In genomic region chr5:88883566-88884434, GRCh38 we compare ENCODE assay signal across 1 cellular context.
TF ChIP-seq lines count a peak whose summit lies in the region.

No MANE protein-coding gene starts in this region.

TF ChIP-seq in H1, 55 proteins besides CTCF, POLR2A, EP300 and RAD21 (continued from another document):
- TF ChIP-seq TBP (IDR thresholded peaks at IDR 0.05; ENCODE audit: low read depth, low read length): no peak
- TF ChIP-seq MAX (IDR thresholded peaks at IDR 0.05): peak; percentile 68
- peak; percentile 42; the same call in 1 of the 2 replicates for TF ChIP-seq SUZ12 (IDR thresholded peaks at IDR 0.05; ENCODE audit: low read length)
- no peak for TF ChIP-seq POLR2AphosphoS5 (IDR thresholded peaks at IDR 0.05; ENCODE audit: low read depth, low read length)
- TF ChIP-seq KDM4A (IDR thresholded peaks at IDR 0.05; ENCODE audit: low read depth, low read length, severe bottlenecking): peak; percentile 76
- peak in 1 of 2 experiments; percentile 25; a peak in 1 of 4 replicates for TF ChIP-seq HDAC2 (IDR thresholded peaks at IDR 0.05; ENCODE audit: borderline replicate concordance in 1 of 2, low read depth in 2 of 2, low read length in 2 of 2)
- TF ChIP-seq RBBP5 (IDR thresholded peaks at IDR 0.05; ENCODE audit: borderline replicate concordance, low read depth, low read length): peak; percentile 33; the same call in 1 of the 2 replicates
- peak; percentile 78 for TF ChIP-seq E2F6 (IDR thresholded peaks at IDR 0.05)
- peak; percentile 34 for TF ChIP-seq RNF2 (IDR thresholded peaks at IDR 0.05; ENCODE audit: borderline replicate concordance, low read depth, low read length, missing control alignments, poor library complexity, severe bottlenecking)
TF ChIP-seq in H1: peak in this region for 8.
